In genomic region chr12:76964784-76965571, GRCh38 we compare ENCODE assay signal across 21 cellular contexts.
"Had no signal": no experiment of that assay in that cellular context is flagged by ENCODE, and none has a peak within 500 bp of the region (broad histone marks: within the 10 kb centered on the region; RNA-seq: fewer than 3 reads in every experiment).

No MANE protein-coding gene starts in this region.

- H3K4me3 ChIP-seq: dorsolateral prefrontal cortex, heart right ventricle, ovary, psoas muscle, skin epidermis, tibial artery had no signal

- DNase-seq: activated B cell treated with CpG ODN at 0.5 μM for 24 hours; activated CD4-positive, alpha-beta memory T cell treated with anti-CD3 and anti-CD28 coated beads for 36 hours; activated CD4-positive, alpha-beta T cell treated with anti-CD3 and anti-CD28 coated beads for 4 hours; activated naive CD4-positive, alpha-beta T cell; activated naive CD8-positive, alpha-beta T cell treated with anti-CD3 and anti-CD28 coated beads for 36 hours; activated T-cell treated with anti-CD3 and anti-CD28 coated beads for 4 hours; amniotic stem cell; caudate nucleus; dorsolateral prefrontal cortex; endodermal cell; erythroblast; heart right ventricle; left cardiac atrium; naive thymus-derived CD8-positive, alpha-beta T cell; ovary; psoas muscle; right cardiac atrium; stimulated activated naive CD8-positive, alpha-beta T cell treated with anti-CD3 and anti-CD28 coated beads, Interleukin-15, Interleukin-2, amounts not matched to agents 100 U/mL and 50 U/mL, for 24 hours; substantia nigra; tibial artery had no signal

- ATAC-seq: heart right ventricle; left cardiac atrium; naive thymus-derived CD8-positive, alpha-beta T cell; psoas muscle; right cardiac atrium; stimulated activated naive CD8-positive, alpha-beta T cell treated with anti-CD3 and anti-CD28 coated beads, Interleukin-15, Interleukin-2, amounts not matched to agents 100 U/mL and 50 U/mL, for 24 hours had no signal

- H3K36me3 ChIP-seq: heart right ventricle, ovary, tibial artery had no signal

- H3K4me1 ChIP-seq: heart right ventricle, psoas muscle, tibial artery had no signal

- H3K27me3 ChIP-seq: dorsolateral prefrontal cortex, heart right ventricle, ovary, tibial artery had no signal

- H3K9me3 ChIP-seq: ovary, psoas muscle, tibial artery had no signal

- H3K27ac ChIP-seq: dorsolateral prefrontal cortex, heart right ventricle, ovary, psoas muscle, tibial artery had no signal
